8 cellular contexts compared by ENCODE assay signal in the genomic region with DNA sequence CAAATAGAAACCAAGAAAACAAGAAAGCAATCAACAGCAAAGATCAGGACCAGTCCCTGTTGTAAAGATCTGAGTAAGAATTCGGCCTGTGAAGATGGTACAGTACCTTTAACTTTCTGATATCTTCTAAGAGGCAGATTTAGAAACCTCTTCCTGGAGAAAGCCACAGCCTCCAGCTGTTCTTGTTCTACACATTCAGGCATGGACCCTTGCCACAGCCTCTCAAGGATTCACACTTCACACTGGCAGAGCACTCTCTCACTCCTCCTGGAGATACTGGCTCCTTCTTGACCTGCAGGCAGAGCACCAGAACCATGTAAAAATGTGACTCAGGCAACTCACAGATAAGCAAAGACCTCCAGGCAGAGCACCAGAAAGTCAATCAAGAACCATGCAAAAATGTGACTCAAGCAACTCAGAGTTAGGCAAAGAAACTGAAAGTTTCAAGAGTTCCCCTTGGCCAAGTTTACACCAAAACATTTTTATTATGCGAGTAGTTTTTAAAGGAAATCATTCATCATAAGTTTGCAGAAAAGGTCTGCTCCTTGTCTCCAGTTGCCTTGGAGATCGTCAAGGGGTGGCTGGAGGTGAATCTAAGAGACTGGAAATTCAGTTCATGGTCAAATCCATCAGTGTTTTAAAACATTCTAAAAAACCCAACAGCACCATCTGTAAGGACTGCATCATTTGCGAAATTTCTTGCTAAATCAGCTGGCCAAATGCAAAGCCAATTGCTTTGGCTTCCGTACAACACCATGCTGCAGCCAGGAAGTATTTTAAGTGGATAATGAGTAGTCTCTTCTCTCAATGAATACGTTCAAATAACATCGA.
DNase-seq lines count a peak whose midpoint lies in the region; ATAC-seq, FAIRE-seq and TF ChIP-seq lines count a peak whose summit lies in the region.

No MANE protein-coding gene starts in this region.

- ATAC-seq in GM21529 (IDR thresholded peaks at IDR 0.05; ENCODE audit: unreplicated experiment): peak; percentile 74
- peak; percentile 82 for ATAC-seq in activated CD8-positive, alpha-beta T cell treated with anti-CD3 and anti-CD28 coated beads for 36 hours
- peak; percentile 36 for ATAC-seq in foreskin keratinocyte

- peak overlapping the region; percentile 90 for H3K27ac Mint-ChIP-seq in activated CD8-positive, alpha-beta T cell treated with anti-CD3 and anti-CD28 coated beads for 36 hours

- H3K9me3 ChIP-seq in small intestine (ENCODE audit: control insufficient read depth, low read depth): no peaks in the 10 kb centered on the region

- H2AFZ ChIP-seq in KMS-11 (ENCODE audit: low read depth): peak overlapping the region; percentile 55

- peaks cover 88% of the 10 kb centered on the region for H3K4me1 Mint-ChIP-seq in activated CD8-positive, alpha-beta T cell treated with anti-CD3 and anti-CD28 coated beads for 36 hours (ENCODE audit: low read depth)

- H3K27ac ChIP-seq in KMS-11 (peak overlapping the region; percentile 58), foreskin keratinocyte (no peak overlapping the region), small intestine (ENCODE audit: low read depth in 1 of 2, low read length in 1 of 2) (peak overlapping the region; percentile 55 to 70)

- H3K4me1 ChIP-seq in KMS-11 (ENCODE audit: low read depth, poor library complexity, severe bottlenecking) (peaks cover 66% of the 10 kb centered on the region), foreskin keratinocyte (no peaks in the 10 kb centered on the region), small intestine (ENCODE audit: control insufficient read depth in 2 of 2, insufficient read depth in 1 of 2, low read depth in 1 of 2, low read length in 1 of 2) (peaks cover 0 to 15% of the 10 kb centered on the region in 2 donors)

- WGBS in small intestine, 3 donors: 34 to 78% (median 57%) methylated on average over 7 of the region's 7 CpGs

- TF ChIP-seq CTCF in KMS-11 (conservative IDR thresholded peaks at IDR 0.05; ENCODE audit: low read depth, low read length) (no peak), foreskin keratinocyte (conservative IDR thresholded peaks at IDR 0.05) (no peak)
- no peak for TF ChIP-seq CTCF in activated CD8-positive, alpha-beta T cell treated with anti-CD3 and anti-CD28 coated beads for 36 hours (IDR thresholded peaks at IDR 0.05)

- H3K4me3 ChIP-seq in KMS-11 (IDR thresholded peaks at IDR 0.05; ENCODE audit: insufficient read depth, low read depth, low read length) (no peak overlapping the region), small intestine (ENCODE audit: low read depth in 1 of 2, low read length in 2 of 2) (no peak overlapping the region)

- H3K27me3 Mint-ChIP-seq in activated CD8-positive, alpha-beta T cell treated with anti-CD3 and anti-CD28 coated beads for 36 hours: no peaks in the 10 kb centered on the region

- H3K36me3 Mint-ChIP-seq in activated CD8-positive, alpha-beta T cell treated with anti-CD3 and anti-CD28 coated beads for 36 hours (ENCODE audit: low read depth): peaks cover 2% of the 10 kb centered on the region

- FAIRE-seq in GM12892 (lab: Jason Lieb, UNC) (peak; percentile 92), small intestine (lab: Jason Lieb, UNC) (no peak)

- H3K27me3 ChIP-seq in KMS-11 (ENCODE audit: insufficient read depth, low read depth) (no peaks in the 10 kb centered on the region), foreskin keratinocyte (no peaks in the 10 kb centered on the region), small intestine (ENCODE audit: control insufficient read depth in 2 of 2, insufficient read depth in 2 of 2, low read length in 2 of 2) (no peaks in the 10 kb centered on the region)

- peak overlapping the region; percentile 19; the same call in 1 of the 2 replicates for H3K9ac ChIP-seq in KMS-11

- H3K4me2 ChIP-seq in KMS-11: peak overlapping the region; percentile 89

- no peaks in the 10 kb centered on the region for H3K79me2 ChIP-seq in KMS-11 (ENCODE audit: insufficient read depth, low read depth)

- POLR2A ChIA-PET in activated CD8-positive, alpha-beta T cell treated with anti-CD3 and anti-CD28 coated beads for 36 hours (lab: Charles Lee): interaction anchor here (0.9 to 3.7 kb wide), 4 partner anchors 11 to 170 kb away, joined by 3 to 10 read pairs (median 5); no protein-coding TSS in a partner anchor

- CTCF ChIA-PET in activated CD8-positive, alpha-beta T cell treated with anti-CD3 and anti-CD28 coated beads for 36 hours (lab: Charles Lee): interaction anchor here (0.8 to 1.2 kb wide), 3 partner anchors 16 to 92 kb away, joined by 3 read pairs; no protein-coding TSS in a partner anchor

- no peak for TF ChIP-seq POLR2A in GM12892 (IDR thresholded peaks at IDR 0.05; ENCODE audit: low read depth, low read length)

- intact Hi-C loops in activated CD8-positive, alpha-beta T cell treated with anti-CD3 and anti-CD28 coated beads for 36 hours (cut with micrococcal nuclease): loop anchor here (1.0 to 5.0 kb wide), 3 partner anchors 30 to 161 kb away; a partner anchor contains a TSS

- H3K36me3 ChIP-seq in KMS-11 (ENCODE audit: insufficient read depth) (no peaks in the 10 kb centered on the region), small intestine (ENCODE audit: control insufficient read depth in 2 of 2, insufficient read depth in 2 of 2, low read length in 2 of 2) (no peaks in the 10 kb centered on the region)

- H3K4me3 Mint-ChIP-seq in activated CD8-positive, alpha-beta T cell treated with anti-CD3 and anti-CD28 coated beads for 36 hours: peak overlapping the region; percentile 54

- no peaks in the 10 kb centered on the region for H3K9me3 Mint-ChIP-seq in activated CD8-positive, alpha-beta T cell treated with anti-CD3 and anti-CD28 coated beads for 36 hours

- peak; percentile 4 for DNase-seq in GM12892 (ENCODE audit: insufficient read length)
- peak; percentile 66 for DNase-seq in activated CD8-positive, alpha-beta T cell treated with anti-CD3 and anti-CD28 coated beads for 36 hours
- peak; percentile 13 to 50 for DNase-seq in foreskin keratinocyte
- peak; percentile 24 for DNase-seq in small intestine
- no peak for DNase-seq in HT-29 (ENCODE audit: low spot score)
- no peak for DNase-seq in putamen (ENCODE audit: low spot score)

- H4K20me1 ChIP-seq in KMS-11 (ENCODE audit: insufficient read depth): no peaks in the 10 kb centered on the region

Comparison
In these comparisons a context has a peak if more than half of its experiments do, and no peak if none do; other contexts are left out.
1. DNase-seq: peak in GM12892 (single experiment), activated CD8-positive, alpha-beta T cell treated with anti-CD3 and anti-CD28 coated beads for 36 hours (single experiment), foreskin keratinocyte (2 of 2) and small intestine (single experiment); none in HT-29 (single experiment) and putamen (single experiment).
2. Peak in every context shown above with its lines, with median percentiles within 50 percentile points of each other: ATAC-seq.